33 cellular contexts compared by ENCODE assay signal in genomic region chr15:83960192-83960829, GRCh38.
"Had no signal": no experiment of that assay in that cellular context is flagged by ENCODE, and none has a peak within 500 bp of the region (broad histone marks: within the 10 kb centered on the region; RNA-seq: fewer than 3 reads in every experiment).

No MANE protein-coding gene starts in this region.

- DNase-seq: activated CD4-positive, alpha-beta T cell treated with anti-CD3 and anti-CD28 coated beads for 1 hour; activated CD4-positive, alpha-beta T cell treated with anti-CD3 and anti-CD28 coated beads for 4 hours; activated CD4-positive, alpha-beta T cell treated with anti-CD3 and anti-CD28 coated beads, Interleukin-2, amount 50 U/mL, for 1 hour; activated CD4-positive, alpha-beta T cell treated with anti-CD3 and anti-CD28 coated beads, Interleukin-2, amount 50 U/mL, for 48 hours; activated CD8-positive, alpha-beta memory T cell treated with anti-CD3 and anti-CD28 coated beads, Interleukin-2, amount 10 ng/mL, durations not matched to agents 7 days and 5 days; activated CD8-positive, alpha-beta memory T cell treated with anti-CD3 and anti-CD28 coated beads, Interleukin-2, amount 50 U/mL, for 48 hours; activated CD8-positive, alpha-beta T cell treated with anti-CD3 and anti-CD28 coated beads, Interleukin-2, amount 10 ng/mL, durations not matched to agents 7 days and 5 days; activated gamma-delta T cell; activated naive CD4-positive, alpha-beta T cell; activated naive CD4-positive, alpha-beta T cell treated with anti-CD3 and anti-CD28 coated beads, Interleukin-2, amount 10 ng/mL, durations not matched to agents 7 days and 5 days; activated naive CD8-positive, alpha-beta T cell treated with anti-CD3 and anti-CD28 coated beads, Interleukin-2, amount 10 ng/mL, durations not matched to agents 7 days and 5 days; activated T-cell treated with anti-CD3 and anti-CD28 coated beads for 4 hours; activated T-cell treated with anti-CD3 and anti-CD28 coated beads, Interleukin-2, amount 50 U/mL, for 24 hours; activated T-cell treated with anti-CD3 and anti-CD28 coated beads, Interleukin-2, amount 50 U/mL, for 72 hours; central memory CD4-positive, alpha-beta T cell; cerebellar nuclear complex; dorsolateral prefrontal cortex; effector memory CD4-positive, alpha-beta T cell; endodermal cell; foreskin fibroblast; gastrocnemius medialis; glutamatergic neuron; heart left ventricle; T-helper 2 cell had no signal

- H3K27ac Mint-ChIP-seq: activated CD8-positive, alpha-beta memory T cell treated with anti-CD3 and anti-CD28 coated beads, Interleukin-2, amount 10 ng/mL, durations not matched to agents 7 days and 5 days; activated CD8-positive, alpha-beta T cell treated with anti-CD3 and anti-CD28 coated beads, Interleukin-2, amount 10 ng/mL, durations not matched to agents 7 days and 5 days; activated naive CD4-positive, alpha-beta T cell treated with anti-CD3 and anti-CD28 coated beads, Interleukin-2, amount 10 ng/mL, durations not matched to agents 7 days and 5 days; activated naive CD4-positive, alpha-beta T cell treated with anti-CD3 and anti-CD28 coated beads, Interleukin-2, amount 50 U/mL, for 72 hours; activated naive CD8-positive, alpha-beta T cell treated with anti-CD3 and anti-CD28 coated beads, Interleukin-2, amount 10 ng/mL, durations not matched to agents 7 days and 5 days; activated T-cell treated with anti-CD3 and anti-CD28 coated beads, Interleukin-2, amount 50 U/mL, for 24 hours; activated T-cell treated with anti-CD3 and anti-CD28 coated beads, Interleukin-2, amount 50 U/mL, for 72 hours; dendritic cell treated with granulocyte-macrophage colony-stimulating factor and Interleukin-4, amounts not matched to agents 40 ng/mL and 50 ng/mL, for 4 days; endodermal cell; WTC11 had no signal

- H3K27me3 ChIP-seq: ascending aorta, breast epithelium, cardiac muscle cell, dorsolateral prefrontal cortex, gastrocnemius medialis, heart left ventricle had no signal

- H3K27me3 Mint-ChIP-seq: activated naive CD4-positive, alpha-beta T cell treated with anti-CD3 and anti-CD28 coated beads, Interleukin-2, amount 10 ng/mL, durations not matched to agents 7 days and 5 days; dendritic cell treated with granulocyte-macrophage colony-stimulating factor and Interleukin-4, amounts not matched to agents 40 ng/mL and 50 ng/mL, for 4 days had no signal

- H3K27ac ChIP-seq: ascending aorta, breast epithelium, cardiac muscle cell, coronary artery, gastrocnemius medialis, heart left ventricle had no signal

- H3K9me3 ChIP-seq: breast epithelium, gastrocnemius medialis had no signal

- H3K4me1 Mint-ChIP-seq: activated CD8-positive, alpha-beta memory T cell treated with anti-CD3 and anti-CD28 coated beads, Interleukin-2, amount 10 ng/mL, durations not matched to agents 7 days and 5 days; activated naive CD4-positive, alpha-beta T cell treated with anti-CD3 and anti-CD28 coated beads, Interleukin-2, amount 10 ng/mL, durations not matched to agents 7 days and 5 days; activated naive CD8-positive, alpha-beta T cell treated with anti-CD3 and anti-CD28 coated beads, Interleukin-2, amount 10 ng/mL, durations not matched to agents 7 days and 5 days; endodermal cell had no signal

- H3K36me3 Mint-ChIP-seq: activated CD8-positive, alpha-beta memory T cell treated with anti-CD3 and anti-CD28 coated beads, Interleukin-2, amount 10 ng/mL, durations not matched to agents 7 days and 5 days; activated naive CD4-positive, alpha-beta T cell treated with anti-CD3 and anti-CD28 coated beads, Interleukin-2, amount 10 ng/mL, durations not matched to agents 7 days and 5 days; activated naive CD8-positive, alpha-beta T cell treated with anti-CD3 and anti-CD28 coated beads, Interleukin-2, amount 10 ng/mL, durations not matched to agents 7 days and 5 days; brain had no signal

- H3K36me3 ChIP-seq: breast epithelium, cardiac muscle cell, gastrocnemius medialis had no signal

- H3K4me1 ChIP-seq: ascending aorta, breast epithelium, gastrocnemius medialis, heart left ventricle had no signal

- ATAC-seq: activated CD8-positive, alpha-beta memory T cell treated with anti-CD3 and anti-CD28 coated beads, Interleukin-2, amount 10 ng/mL, durations not matched to agents 7 days and 5 days; activated CD8-positive, alpha-beta T cell treated with anti-CD3 and anti-CD28 coated beads, Interleukin-2, amount 10 ng/mL, durations not matched to agents 7 days and 5 days; activated naive CD4-positive, alpha-beta T cell treated with anti-CD3 and anti-CD28 coated beads, Interleukin-2, amount 50 U/mL, for 72 hours; activated T-cell treated with anti-CD3 and anti-CD28 coated beads, Interleukin-2, amount 50 U/mL, for 72 hours; esophagus mucosa; gastrocnemius medialis; heart left ventricle; WTC11 had no signal

- H3K4me3 Mint-ChIP-seq: activated CD8-positive, alpha-beta memory T cell treated with anti-CD3 and anti-CD28 coated beads, Interleukin-2, amount 10 ng/mL, durations not matched to agents 7 days and 5 days; activated CD8-positive, alpha-beta T cell treated with anti-CD3 and anti-CD28 coated beads, Interleukin-2, amount 10 ng/mL, durations not matched to agents 7 days and 5 days; activated naive CD4-positive, alpha-beta T cell treated with anti-CD3 and anti-CD28 coated beads, Interleukin-2, amount 10 ng/mL, durations not matched to agents 7 days and 5 days; activated naive CD8-positive, alpha-beta T cell treated with anti-CD3 and anti-CD28 coated beads, Interleukin-2, amount 10 ng/mL, durations not matched to agents 7 days and 5 days; activated T-cell treated with anti-CD3 and anti-CD28 coated beads, Interleukin-2, amount 50 U/mL, for 24 hours; activated T-cell treated with anti-CD3 and anti-CD28 coated beads, Interleukin-2, amount 50 U/mL, for 72 hours; brain; dendritic cell treated with granulocyte-macrophage colony-stimulating factor and Interleukin-4, amounts not matched to agents 40 ng/mL and 50 ng/mL, for 4 days; endodermal cell; WTC11 had no signal

- H3K4me3 ChIP-seq: ascending aorta, breast epithelium, cardiac muscle cell, coronary artery, dorsolateral prefrontal cortex, gastrocnemius medialis, heart left ventricle had no signal
